8 cellular contexts compared by ENCODE assay signal in genomic region chr4:5066968-5067367, GRCh38. TPM values are rescaled to one million over a fixed set of nuclear protein-coding genes. Genes with fewer than 3 reads are reported as not detected.
DNase-seq lines count a peak whose midpoint lies in the region; ATAC-seq, FAIRE-seq and TF ChIP-seq lines count a peak whose summit lies in the region.
"Not testable (repeated sequence)": the region's sequence is repeated elsewhere in the genome, so short reads cannot be mapped to it uniquely, and the experiment has no call there.
"Had no signal": no experiment of that assay in that cellular context is flagged by ENCODE, and none has a peak within 500 bp of the region (broad histone marks: within the 10 kb centered on the region; RNA-seq: fewer than 3 reads in every experiment).

No MANE protein-coding gene starts in this region.

- H3K4me3 ChIP-seq in GM12878, result not testable (repeated sequence)

- 3% methylated on average over 3 of the region's 3 CpGs for WGBS in GM12878 (ENCODE audit: insufficient coverage, insufficient replicate concordance, low lambda C conversion rate, missing lambda C conversion rate)

- POLR2A ChIA-PET in activated B cell treated with CpG ODN at 0.5 μM for 24 hours (lab: Charles Lee); GM12878 (lab: Charles Lee): not testable (repeated sequence)

- H3K27me3 ChIP-seq in GM12878 (replicated peaks in 1 of 2; ENCODE audit: control insufficient read depth in 2 of 2, insufficient read depth in 2 of 2, low read length in 1 of 2), result not testable (repeated sequence)

- H3K36me3 Mint-ChIP-seq in activated B cell treated with CpG ODN at 0.5 μM for 24 hours (ENCODE audit: low read depth), result not testable (repeated sequence)
- H3K36me3 Mint-ChIP-seq in naive B cell, result peaks cover 0 to 15% of the 10 kb centered on the region in 2 donors

- H3K4me1 ChIP-seq in GM12878 (ENCODE audit: control insufficient read depth, insufficient read depth, low read length), result not testable (repeated sequence)

- H3K27me3 Mint-ChIP-seq in activated B cell treated with CpG ODN at 0.5 μM for 24 hours, naive B cell: not testable (repeated sequence)

- TF ChIP-seq POLR2A in GM12891 (IDR thresholded peaks at IDR 0.05; ENCODE audit: low read depth, low read length); GM12878 (IDR thresholded peaks at IDR 0.05; ENCODE audit: low read depth, low read length): not testable (repeated sequence)

- H3K79me2 ChIP-seq in GM12878 (ENCODE audit: control insufficient read depth, insufficient read depth, low read length), result not testable (repeated sequence)

- H3K9ac ChIP-seq in GM12878 (ENCODE audit: control insufficient read depth, insufficient read depth, low read length), result not testable (repeated sequence)

- not testable (repeated sequence) for DNase-seq in GM12891 (ENCODE audit: insufficient read length, low spot score); activated B cell treated with CpG ODN at 0.5 μM for 24 hours; GM12878 (ENCODE audit: low read depth, low spot score); naive B cell

- not testable (repeated sequence) for FAIRE-seq in GM12891 (lab: Jason Lieb, UNC); GM12878 (lab: Jason Lieb, UNC)

- BruUV-seq in GM12878 (replicated peaks; lab: Mats Ljungman, UMichigan), result not testable (repeated sequence)

- not testable (repeated sequence) for H2AFZ ChIP-seq in GM12878 (ENCODE audit: control insufficient read depth, low read depth, low read length)

- peaks cover 12% of the 10 kb centered on the region for H3K9me3 Mint-ChIP-seq in activated B cell treated with CpG ODN at 0.5 μM for 24 hours
- H3K9me3 Mint-ChIP-seq in naive B cell, result peaks cover 10 to 30% (median 21%) of the 10 kb centered on the region in 7 donors

- intact Hi-C loops in activated B cell treated with CpG ODN at 0.5 μM for 24 hours (cut with micrococcal nuclease); GM12878 (cut with micrococcal nuclease; ENCODE audit: unreplicated experiment): not testable (repeated sequence)

- H3K4me2 ChIP-seq in GM12878 (ENCODE audit: control insufficient read depth, insufficient read depth), result not testable (repeated sequence)

- H3K4me1 Mint-ChIP-seq in activated B cell treated with CpG ODN at 0.5 μM for 24 hours, naive B cell: not testable (repeated sequence)

- not testable (repeated sequence) for TF ChIP-seq EP300 in GM12878 (IDR thresholded peaks at IDR 0.05; ENCODE audit: borderline replicate concordance in 1 of 2, control insufficient read depth in 1 of 2, low read depth in 2 of 2, low read length in 2 of 2)

- in situ Hi-C loops in GM12878 (cut with MboI), result not testable (repeated sequence)

- RAD21 ChIA-PET in GM12878 (lab: Charles Lee; ENCODE audit: unreplicated experiment), result not testable (repeated sequence)

- ATAC-seq in activated B cell treated with CpG ODN at 0.5 μM for 24 hours (ENCODE audit: low read depth) (peak; percentile 40), naive B cell (ENCODE audit: low read depth in 2 of 2) (peak; percentile 20 to 50)
- ATAC-seq in GM12878, result not testable (repeated sequence)

- CTCF ChIA-PET in activated B cell treated with CpG ODN at 0.5 μM for 24 hours (lab: Charles Lee); GM12878 (lab: Yijun Ruan, JAX): not testable (repeated sequence)

- not testable (repeated sequence) for H3K27ac ChIP-seq in GM12878 (ENCODE audit: control insufficient read depth, insufficient read depth)

- H3K9me3 ChIP-seq in GM12878 (replicated peaks; ENCODE audit: control insufficient read depth, insufficient read depth, low read length), result not testable (repeated sequence)

- H3K27ac Mint-ChIP-seq in activated B cell treated with CpG ODN at 0.5 μM for 24 hours, result not testable (repeated sequence)
- peak overlapping the region in 1 of 6 donors; percentile 2 for H3K27ac Mint-ChIP-seq in naive B cell

- SMC1A ChIA-PET in GM12878 (lab: Charles Lee; ENCODE audit: uncharacterized antibody, unreplicated experiment), result not testable (repeated sequence)

- H4K20me1 ChIP-seq in GM12878 (ENCODE audit: control insufficient read depth, insufficient read depth), result not testable (repeated sequence)

- not testable (repeated sequence) for TF ChIP-seq RAD21 in GM12878 (IDR thresholded peaks at IDR 0.05; ENCODE audit: insufficient read depth, low read depth, low read length)

- not testable (repeated sequence) for H3K36me3 ChIP-seq in GM12878 (ENCODE audit: control insufficient read depth in 2 of 2, insufficient read depth in 2 of 2, low read length in 1 of 2)

- not testable (repeated sequence) for TF ChIP-seq CTCF in activated B cell treated with CpG ODN at 0.5 μM for 24 hours (IDR thresholded peaks at IDR 0.05); GM12878 (IDR thresholded peaks at IDR 0.05 in 2 of 3, conservative IDR thresholded peaks at IDR 0.05 in 1 of 3; ENCODE audit: control insufficient read depth in 2 of 3, extremely low read depth in 1 of 3, insufficient read depth in 1 of 3, low read depth in 3 of 3, low read length in 3 of 3)

- H3K4me3 Mint-ChIP-seq in activated B cell treated with CpG ODN at 0.5 μM for 24 hours, naive B cell: not testable (repeated sequence)

TF ChIP-seq in GM12891, 5 proteins besides CTCF, POLR2A, EP300 and RAD21:
- TF ChIP-seq SPI1 (IDR thresholded peaks at IDR 0.05; ENCODE audit: low read depth, low read length), result peak; percentile 53

TF ChIP-seq in GM12878, 131 proteins besides CTCF, POLR2A, EP300 and RAD21:
- TF ChIP-seq SPI1 (IDR thresholded peaks at IDR 0.05; ENCODE audit: borderline replicate concordance, insufficient read depth, low read depth, low read length), result peak; percentile 32; the same call in 1 of the 2 replicates

RNA-seq across cellular contexts. Expression of gene STK32B, which starts 15.7 kb away (rescaled TPM):
- 0.22 TPM for polyA plus RNA-seq in GM12891 (2012; ENCODE audit: low read depth, missing spikeins)
- total RNA-seq in activated B cell treated with CpG ODN at 0.5 μM for 24 hours, result 0.20 TPM in 1 of 2 replicates, not detected in the other
- not detected in 2 replicates for total RNA-seq in GM12878 (2013; cell fraction: nucleolus; rRNA removed)
- not detected in 2 replicates for total RNA-seq in GM12878 (2014; rRNA removed)
- total RNA-seq in GM12878 (2014; rRNA removed; fragmentation: Illumina TruSeq; extraction: Trizol), result 0.04 TPM in 1 of 2 replicates, not detected in the other
- not detected in 2 replicates for total RNA-seq in GM12878 (2021)
- polyA plus RNA-seq in GM12878 (2011; ENCODE audit: low read depth), result not detected
- polyA plus RNA-seq in GM12878 (2011; rRNA removed), result not detected in 2 replicates
- not detected in 2 replicates for polyA plus RNA-seq in GM12878 (2011; cell fraction: cytosol; rRNA removed)
- not detected in 2 replicates for polyA plus RNA-seq in GM12878 (2011; cell fraction: nucleus; rRNA removed)
- polyA plus RNA-seq in GM12878 (2012), result 0.12 and 0.17 TPM in 2 replicates
- polyA plus RNA-seq in GM12878 (2014; fragmentation: Illumina TruSeq; extraction: Trizol), result not detected in 2 replicates
- polyA plus RNA-seq in GM12878 (2014; fragmentation: Nextera tagmentation; extraction: Ambion mirVana), result not detected
- 0.12 TPM in 1 of 2 replicates, not detected in the other for polyA plus RNA-seq in GM12878 (2014; rRNA removed)
- polyA plus RNA-seq in GM12878 (2016; fragmentation: Nextera tagmentation; extraction: Ambion mirVana), result under 1 TPM in 1 of 2 experiments, not detected in 1; 0.08 TPM
- not detected in 2 replicates for polyA minus RNA-seq in GM12878 (2011; rRNA and poly(A)+ RNA removed)
- polyA minus RNA-seq in GM12878 (2011; cell fraction: cytosol; rRNA and poly(A)+ RNA removed), result not detected in 2 replicates
- not detected in 2 replicates for polyA minus RNA-seq in GM12878 (2011; cell fraction: nucleus; rRNA and poly(A)+ RNA removed)
- 1 to 10 TPM in 3 of 6 donors, under 1 TPM in 1, not detected in 2; 0.27 to 4.7 (median 1.2) TPM for polyA plus RNA-seq in naive B cell (ENCODE audit: low read depth in 6 of 6)
- total RNA-seq: CD4-positive, alpha-beta memory T cell; CD4-positive, CD25-positive, alpha-beta regulatory T cell; CD8-positive, alpha-beta memory T cell had no signal
- polyA plus RNA-seq: CD4-positive, alpha-beta memory T cell; CD4-positive, CD25-positive, alpha-beta regulatory T cell; CD8-positive, alpha-beta memory T cell had no signal

RNA-seq across cellular contexts. Expression of gene CYTL1, which starts 47.7 kb away (rescaled TPM):
- not detected for polyA plus RNA-seq in GM12891 (2012; ENCODE audit: low read depth, missing spikeins)
- total RNA-seq in activated B cell treated with CpG ODN at 0.5 μM for 24 hours, result not detected in 2 replicates
- not detected in 2 replicates for total RNA-seq in GM12878 (2013; cell fraction: nucleolus; rRNA removed)
- not detected in 2 replicates for total RNA-seq in GM12878 (2014; rRNA removed)
- not detected in 2 replicates for total RNA-seq in GM12878 (2014; rRNA removed; fragmentation: Illumina TruSeq; extraction: Trizol)
- not detected in 2 replicates for total RNA-seq in GM12878 (2021)
- polyA plus RNA-seq in GM12878 (2011; ENCODE audit: low read depth), result not detected
- polyA plus RNA-seq in GM12878 (2011; rRNA removed), result not detected in 2 replicates
- polyA plus RNA-seq in GM12878 (2011; cell fraction: cytosol; rRNA removed), result not detected in 2 replicates
- not detected in 2 replicates for polyA plus RNA-seq in GM12878 (2011; cell fraction: nucleus; rRNA removed)
- polyA plus RNA-seq in GM12878 (2012), result not detected in 2 replicates
- not detected in 2 replicates for polyA plus RNA-seq in GM12878 (2014; fragmentation: Illumina TruSeq; extraction: Trizol)
- not detected for polyA plus RNA-seq in GM12878 (2014; fragmentation: Nextera tagmentation; extraction: Ambion mirVana)
- not detected in 2 replicates for polyA plus RNA-seq in GM12878 (2014; rRNA removed)
- polyA plus RNA-seq in GM12878 (2016; fragmentation: Nextera tagmentation; extraction: Ambion mirVana), result not detected
- polyA minus RNA-seq in GM12878 (2011; rRNA and poly(A)+ RNA removed), result not detected in 2 replicates
- not detected in 2 replicates for polyA minus RNA-seq in GM12878 (2011; cell fraction: cytosol; rRNA and poly(A)+ RNA removed)
- not detected in 2 replicates for polyA minus RNA-seq in GM12878 (2011; cell fraction: nucleus; rRNA and poly(A)+ RNA removed)
- not detected for polyA plus RNA-seq in naive B cell (ENCODE audit: low read depth in 6 of 6)
- total RNA-seq: CD4-positive, alpha-beta memory T cell; CD8-positive, alpha-beta memory T cell; G401 had no signal
- polyA plus RNA-seq: CD4-positive, alpha-beta memory T cell; CD4-positive, CD25-positive, alpha-beta regulatory T cell had no signal
